Comparison of ENCODE assay signal across 9 cellular contexts in the genomic region with DNA sequence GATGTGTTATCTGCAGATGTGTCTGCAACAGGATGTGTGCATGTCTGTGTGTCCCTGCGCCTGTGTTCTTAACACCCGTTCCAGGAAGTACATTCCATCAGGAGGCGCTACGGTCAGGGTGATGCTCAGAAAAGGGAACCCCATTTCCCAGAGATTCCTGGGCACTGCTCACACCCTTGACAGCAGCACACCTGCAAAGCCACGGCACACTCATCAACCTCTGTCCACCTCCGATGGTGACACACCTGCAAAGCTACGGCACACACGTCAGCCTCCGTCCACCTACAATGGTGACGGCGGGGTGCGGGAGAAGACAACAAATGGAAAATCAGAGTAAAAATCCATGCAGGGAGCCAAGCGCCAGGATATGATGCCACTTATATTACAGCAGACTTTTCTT.
"Had no signal": no experiment of that assay in that cellular context is flagged by ENCODE, and none has a peak within 500 bp of the region (broad histone marks: within the 10 kb centered on the region; RNA-seq: fewer than 3 reads in every experiment).

No MANE protein-coding gene starts in this region.

- H3K4me1 Mint-ChIP-seq: H9, IgD-negative memory B cell had no signal

- H3K27me3 Mint-ChIP-seq: IgD-negative memory B cell had no signal

- FAIRE-seq: H54, HepG2, K562 had no signal

- ATAC-seq: HepG2, K562 had no signal

- H3K4me3 Mint-ChIP-seq: H9, IgD-negative memory B cell had no signal

- H3K4me3 ChIP-seq: K562 had no signal

- H3K27ac ChIP-seq: HL-60 had no signal

- H3K27ac Mint-ChIP-seq: IgD-negative memory B cell had no signal

- H3K9me3 Mint-ChIP-seq: H9, IgD-negative memory B cell had no signal

- DNase-seq: GOT3, H9, HCEC 1CT, KG1 had no signal
